1 cellular context compared by ENCODE assay signal in the genomic region with DNA sequence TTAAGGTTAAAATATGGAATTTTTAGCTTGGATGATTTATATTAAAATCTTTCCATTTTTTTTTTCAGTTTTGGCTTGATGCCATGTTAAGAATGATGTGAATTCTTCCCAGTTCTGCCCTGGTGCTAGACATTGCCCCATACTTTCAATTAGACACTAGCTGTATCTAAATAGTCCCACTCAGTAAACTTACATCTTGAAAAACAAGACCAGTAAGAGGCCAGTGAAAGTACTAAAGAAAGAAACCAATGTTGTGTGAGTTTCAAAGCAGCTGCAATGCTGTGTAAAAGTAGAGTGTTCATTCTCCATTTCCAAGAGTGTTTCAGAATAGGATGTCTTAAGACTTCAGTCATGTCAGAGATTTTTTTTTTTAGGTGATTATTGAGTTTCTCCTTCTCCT.
TF ChIP-seq lines count a peak whose summit lies in the region.

No MANE protein-coding gene starts in this region.

TF ChIP-seq in WTC11, 78 proteins besides CTCF, POLR2A, EP300 and RAD21 (continued from another document):
- TF ChIP-seq, protein P1, sequence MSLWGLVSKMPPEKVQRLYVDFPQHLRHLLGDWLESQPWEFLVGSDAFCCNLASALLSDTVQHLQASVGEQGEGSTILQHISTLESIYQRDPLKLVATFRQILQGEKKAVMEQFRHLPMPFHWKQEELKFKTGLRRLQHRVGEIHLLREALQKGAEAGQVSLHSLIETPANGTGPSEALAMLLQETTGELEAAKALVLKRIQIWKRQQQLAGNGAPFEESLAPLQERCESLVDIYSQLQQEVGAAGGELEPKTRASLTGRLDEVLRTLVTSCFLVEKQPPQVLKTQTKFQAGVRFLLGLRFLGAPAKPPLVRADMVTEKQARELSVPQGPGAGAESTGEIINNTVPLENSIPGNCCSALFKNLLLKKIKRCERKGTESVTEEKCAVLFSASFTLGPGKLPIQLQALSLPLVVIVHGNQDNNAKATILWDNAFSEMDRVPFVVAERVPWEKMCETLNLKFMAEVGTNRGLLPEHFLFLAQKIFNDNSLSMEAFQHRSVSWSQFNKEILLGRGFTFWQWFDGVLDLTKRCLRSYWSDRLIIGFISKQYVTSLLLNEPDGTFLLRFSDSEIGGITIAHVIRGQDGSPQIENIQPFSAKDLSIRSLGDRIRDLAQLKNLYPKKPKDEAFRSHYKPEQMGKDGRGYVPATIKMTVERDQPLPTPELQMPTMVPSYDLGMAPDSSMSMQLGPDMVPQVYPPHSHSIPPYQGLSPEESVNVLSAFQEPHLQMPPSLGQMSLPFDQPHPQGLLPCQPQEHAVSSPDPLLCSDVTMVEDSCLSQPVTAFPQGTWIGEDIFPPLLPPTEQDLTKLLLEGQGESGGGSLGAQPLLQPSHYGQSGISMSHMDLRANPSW (CRISPR knock-in tag; conservative IDR thresholded peaks at IDR 0.05; ENCODE audit: low read depth): no peak
- no peak for TF ChIP-seq TEAD4 (CRISPR knock-in tag; IDR thresholded peaks at IDR 0.05)
- TF ChIP-seq, protein P2, sequence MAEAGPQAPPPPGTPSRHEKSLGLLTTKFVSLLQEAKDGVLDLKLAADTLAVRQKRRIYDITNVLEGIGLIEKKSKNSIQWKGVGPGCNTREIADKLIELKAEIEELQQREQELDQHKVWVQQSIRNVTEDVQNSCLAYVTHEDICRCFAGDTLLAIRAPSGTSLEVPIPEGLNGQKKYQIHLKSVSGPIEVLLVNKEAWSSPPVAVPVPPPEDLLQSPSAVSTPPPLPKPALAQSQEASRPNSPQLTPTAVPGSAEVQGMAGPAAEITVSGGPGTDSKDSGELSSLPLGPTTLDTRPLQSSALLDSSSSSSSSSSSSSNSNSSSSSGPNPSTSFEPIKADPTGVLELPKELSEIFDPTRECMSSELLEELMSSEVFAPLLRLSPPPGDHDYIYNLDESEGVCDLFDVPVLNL (CRISPR knock-in tag; IDR thresholded peaks at IDR 0.05; ENCODE audit: borderline replicate concordance, low read depth): no peak
- no peak for TF ChIP-seq ATF1 (CRISPR knock-in tag; IDR thresholded peaks at IDR 0.05)
- TF ChIP-seq, protein P3, sequence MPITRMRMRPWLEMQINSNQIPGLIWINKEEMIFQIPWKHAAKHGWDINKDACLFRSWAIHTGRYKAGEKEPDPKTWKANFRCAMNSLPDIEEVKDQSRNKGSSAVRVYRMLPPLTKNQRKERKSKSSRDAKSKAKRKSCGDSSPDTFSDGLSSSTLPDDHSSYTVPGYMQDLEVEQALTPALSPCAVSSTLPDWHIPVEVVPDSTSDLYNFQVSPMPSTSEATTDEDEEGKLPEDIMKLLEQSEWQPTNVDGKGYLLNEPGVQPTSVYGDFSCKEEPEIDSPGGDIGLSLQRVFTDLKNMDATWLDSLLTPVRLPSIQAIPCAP (CRISPR knock-in tag; IDR thresholded peaks at IDR 0.05): no peak
- no peak for TF ChIP-seq RELA (CRISPR knock-in tag; IDR thresholded peaks at IDR 0.05; ENCODE audit: borderline replicate concordance)
- TF ChIP-seq, protein P4, sequence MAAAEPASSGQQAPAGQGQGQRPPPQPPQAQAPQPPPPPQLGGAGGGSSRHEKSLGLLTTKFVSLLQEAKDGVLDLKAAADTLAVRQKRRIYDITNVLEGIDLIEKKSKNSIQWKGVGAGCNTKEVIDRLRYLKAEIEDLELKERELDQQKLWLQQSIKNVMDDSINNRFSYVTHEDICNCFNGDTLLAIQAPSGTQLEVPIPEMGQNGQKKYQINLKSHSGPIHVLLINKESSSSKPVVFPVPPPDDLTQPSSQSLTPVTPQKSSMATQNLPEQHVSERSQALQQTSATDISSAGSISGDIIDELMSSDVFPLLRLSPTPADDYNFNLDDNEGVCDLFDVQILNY (CRISPR knock-in tag; IDR thresholded peaks at IDR 0.05): no peak
- TF ChIP-seq MYBL2 (CRISPR knock-in tag; IDR thresholded peaks at IDR 0.05): no peak
- no peak for TF ChIP-seq EMX1 (CRISPR knock-in tag; IDR thresholded peaks at IDR 0.05)
- TF ChIP-seq, protein P5, sequence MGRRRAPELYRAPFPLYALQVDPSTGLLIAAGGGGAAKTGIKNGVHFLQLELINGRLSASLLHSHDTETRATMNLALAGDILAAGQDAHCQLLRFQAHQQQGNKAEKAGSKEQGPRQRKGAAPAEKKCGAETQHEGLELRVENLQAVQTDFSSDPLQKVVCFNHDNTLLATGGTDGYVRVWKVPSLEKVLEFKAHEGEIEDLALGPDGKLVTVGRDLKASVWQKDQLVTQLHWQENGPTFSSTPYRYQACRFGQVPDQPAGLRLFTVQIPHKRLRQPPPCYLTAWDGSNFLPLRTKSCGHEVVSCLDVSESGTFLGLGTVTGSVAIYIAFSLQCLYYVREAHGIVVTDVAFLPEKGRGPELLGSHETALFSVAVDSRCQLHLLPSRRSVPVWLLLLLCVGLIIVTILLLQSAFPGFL (CRISPR knock-in tag; IDR thresholded peaks at IDR 0.05; ENCODE audit: borderline replicate concordance): no peak
- TF ChIP-seq, protein P6, sequence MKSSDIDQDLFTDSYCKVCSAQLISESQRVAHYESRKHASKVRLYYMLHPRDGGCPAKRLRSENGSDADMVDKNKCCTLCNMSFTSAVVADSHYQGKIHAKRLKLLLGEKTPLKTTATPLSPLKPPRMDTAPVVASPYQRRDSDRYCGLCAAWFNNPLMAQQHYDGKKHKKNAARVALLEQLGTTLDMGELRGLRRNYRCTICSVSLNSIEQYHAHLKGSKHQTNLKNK (CRISPR knock-in tag; IDR thresholded peaks at IDR 0.05): no peak
- no peak for TF ChIP-seq TCF7 (CRISPR knock-in tag; IDR thresholded peaks at IDR 0.05; ENCODE audit: low read depth)
- TF ChIP-seq, protein P7, sequence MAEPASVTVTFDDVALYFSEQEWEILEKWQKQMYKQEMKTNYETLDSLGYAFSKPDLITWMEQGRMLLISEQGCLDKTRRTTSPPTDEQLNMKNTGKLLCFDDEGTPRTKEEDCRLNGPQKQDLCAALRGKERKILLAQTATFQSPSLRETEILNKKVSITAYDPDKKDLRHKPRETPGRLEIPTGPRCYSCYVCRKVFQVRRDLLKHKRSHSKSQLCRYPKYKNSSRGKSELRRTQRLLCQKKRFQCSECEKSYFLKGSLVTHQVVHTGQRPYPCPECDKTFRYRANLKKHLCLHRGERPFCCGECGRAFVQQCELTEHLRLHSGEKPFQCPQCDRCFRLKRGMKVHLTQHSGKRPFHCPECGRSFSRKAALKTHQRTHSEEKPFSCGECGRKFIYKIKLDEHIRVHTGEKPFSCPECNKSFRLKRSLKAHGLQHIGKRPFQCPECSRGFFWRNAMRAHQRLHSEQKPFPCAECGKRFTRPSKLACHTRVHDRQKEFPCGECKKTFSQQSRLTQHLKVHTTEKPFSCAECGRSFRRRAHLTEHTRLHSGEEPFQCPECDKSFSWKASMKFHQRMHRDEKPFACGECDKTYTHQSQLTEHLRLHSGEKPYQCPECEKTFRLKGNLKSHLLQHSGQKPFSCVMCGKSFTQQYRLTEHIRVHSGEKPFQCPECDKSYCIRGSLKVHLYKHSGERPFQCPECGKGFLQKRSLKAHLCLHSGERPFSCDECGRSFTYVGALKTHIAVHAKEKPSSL (CRISPR knock-in tag; conservative IDR thresholded peaks at IDR 0.05): no peak
- TF ChIP-seq, protein P8, sequence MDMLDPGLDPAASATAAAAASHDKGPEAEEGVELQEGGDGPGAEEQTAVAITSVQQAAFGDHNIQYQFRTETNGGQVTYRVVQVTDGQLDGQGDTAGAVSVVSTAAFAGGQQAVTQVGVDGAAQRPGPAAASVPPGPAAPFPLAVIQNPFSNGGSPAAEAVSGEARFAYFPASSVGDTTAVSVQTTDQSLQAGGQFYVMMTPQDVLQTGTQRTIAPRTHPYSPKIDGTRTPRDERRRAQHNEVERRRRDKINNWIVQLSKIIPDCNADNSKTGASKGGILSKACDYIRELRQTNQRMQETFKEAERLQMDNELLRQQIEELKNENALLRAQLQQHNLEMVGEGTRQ (CRISPR knock-in tag; IDR thresholded peaks at IDR 0.05): no peak
- no peak for TF ChIP-seq ZNF138 (CRISPR knock-in tag; conservative IDR thresholded peaks at IDR 0.05)
TF ChIP-seq in WTC11: peak in this region for 0.
